Comparison of ENCODE assay signal across 8 cellular contexts in the genomic region with DNA sequence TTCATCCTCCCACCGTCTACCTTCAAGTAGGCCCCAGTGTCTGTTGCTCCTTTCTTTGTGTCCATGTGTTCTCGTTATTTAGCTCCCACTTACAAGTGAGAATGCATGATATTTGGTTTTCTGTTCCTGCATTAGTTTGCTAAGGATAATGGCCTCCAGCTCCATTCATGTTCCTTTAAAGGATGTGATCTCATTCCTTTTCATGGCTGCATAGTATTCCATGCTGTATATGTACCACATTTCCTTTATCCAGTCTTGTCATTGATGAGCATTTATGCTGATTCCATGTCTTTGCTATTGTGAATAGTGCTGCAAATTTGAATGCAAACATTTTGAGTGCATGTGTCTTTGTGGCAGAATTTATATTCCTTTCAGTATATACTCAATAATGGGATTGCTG.
"Had no signal": no experiment of that assay in that cellular context is flagged by ENCODE, and none has a peak within 500 bp of the region (broad histone marks: within the 10 kb centered on the region; RNA-seq: fewer than 3 reads in every experiment).

No MANE protein-coding gene starts in this region.

- FAIRE-seq: G401.6, GM12878, GM12891, GM12892, GM18507, GM19239 had no signal

- ATAC-seq: GM12878 had no signal

- DNase-seq: GDM1, GF-D8 had no signal

- H3K4me3 ChIP-seq: GM12878 had no signal
